ENCODE assay signal across 13 cellular contexts in the genomic region with DNA sequence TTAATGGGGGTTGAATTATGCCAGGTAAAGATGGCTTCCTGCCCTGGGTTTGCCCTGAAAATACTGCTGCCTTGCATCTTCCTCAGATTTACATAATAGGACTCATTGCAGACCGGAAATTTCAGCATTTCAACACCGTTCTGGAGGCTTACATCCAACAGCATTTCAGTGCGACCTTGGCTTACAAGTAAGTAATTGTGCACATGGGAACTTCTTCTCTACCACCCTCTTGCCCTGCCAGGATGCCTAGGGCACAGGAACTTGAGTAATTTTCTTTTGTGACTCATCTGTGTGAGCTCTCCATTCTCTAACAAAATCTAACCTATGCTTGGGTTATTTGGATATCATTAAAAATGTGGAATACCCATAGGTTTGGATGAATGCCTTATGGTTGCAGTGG.
DNase-seq lines count a peak whose midpoint lies in the region; ATAC-seq and TF ChIP-seq lines count a peak whose summit lies in the region.
"Had no signal": no experiment of that assay in that cellular context is flagged by ENCODE, and none has a peak within 500 bp of the region (broad histone marks: within the 10 kb centered on the region; RNA-seq: fewer than 3 reads in every experiment).

No MANE protein-coding gene starts in this region.

- H3K9me3 ChIP-seq in GM23248 (ENCODE audit: low read depth), result no peaks in the 10 kb centered on the region
- H3K9me3 ChIP-seq in PC-9 (ENCODE audit: insufficient read depth, low read depth), result peaks cover 16% of the 10 kb centered on the region; the same call in 1 of the 2 replicates
- H3K9me3 ChIP-seq in prostate gland, result no peaks in the 10 kb centered on the region
- H3K9me3 ChIP-seq: SJCRH30 had no signal

- ATAC-seq in effector memory CD8-positive, alpha-beta T cell (replicated peaks), result no peak
- no peak for ATAC-seq in WTC11

- no peak for TF ChIP-seq POLR2A in prostate gland (IDR thresholded peaks at IDR 0.05)

- in situ Hi-C loops in GM23248 (cut with MboI), result loop anchor here (25.0 kb wide), 1 partner anchor 470 kb away; no protein-coding TSS in a partner anchor
- in situ Hi-C loops in brain microvascular endothelial cell (cut with HindIII; ENCODE audit: low pct_ligation_motif_present, low sequenced_read_pairs), result no loop called here

- peaks cover 0 to 4% of the 10 kb centered on the region in 2 donors for H3K4me1 Mint-ChIP-seq in effector memory CD8-positive, alpha-beta T cell (ENCODE audit: low read depth in 2 of 2)
- peaks cover 5% of the 10 kb centered on the region; the same call in 1 of the 2 replicates for H3K4me1 Mint-ChIP-seq in WTC11

- BruUV-seq in PC-9 (replicated peaks; lab: Mats Ljungman, UMichigan), result no TSS peak

- H3K27me3 ChIP-seq in GM23248 (replicated peaks; ENCODE audit: insufficient read depth) (no peaks in the 10 kb centered on the region), PC-9 (ENCODE audit: insufficient read depth, low read depth) (no peaks in the 10 kb centered on the region), prostate gland (replicated peaks; ENCODE audit: insufficient read depth) (no peaks in the 10 kb centered on the region), brain microvascular endothelial cell (replicated peaks) (no peaks in the 10 kb centered on the region)

- no peak for TF ChIP-seq CTCF in PC-9 (conservative IDR thresholded peaks at IDR 0.05)
- TF ChIP-seq CTCF in prostate gland (IDR thresholded peaks at IDR 0.05), result no peak
- no peak for TF ChIP-seq CTCF in WTC11 (IDR thresholded peaks at IDR 0.05)
- no peak for TF ChIP-seq CTCF in brain microvascular endothelial cell (IDR thresholded peaks at IDR 0.05; ENCODE audit: low read depth, low read length, missing control alignments)

- intact Hi-C loops in PC-9 (cut with micrococcal nuclease; ENCODE audit: unreplicated experiment) (no loop called here), prostate gland (cut with DNase I) (no loop called here)

- no peak overlapping the region for H3K4me3 ChIP-seq in GM23248
- H3K4me3 ChIP-seq in PC-9, result no peak overlapping the region
- no peak overlapping the region for H3K4me3 ChIP-seq in prostate gland
- no peak overlapping the region for H3K4me3 ChIP-seq in brain microvascular endothelial cell (ENCODE audit: low read depth, low read length)
- H3K4me3 ChIP-seq: dorsolateral prefrontal cortex, SJCRH30, skin epidermis had no signal

- peaks cover 19% of the 10 kb centered on the region for H3F3A ChIP-seq in GM23248 (ENCODE audit: insufficient read depth)
- peaks cover 13% of the 10 kb centered on the region for H3F3A ChIP-seq in PC-9 (ENCODE audit: insufficient read depth, low read depth)

- no peaks in the 10 kb centered on the region for H3K79me2 ChIP-seq in GM23248 (ENCODE audit: insufficient read depth)
- no peaks in the 10 kb centered on the region for H3K79me2 ChIP-seq in PC-9 (ENCODE audit: low read depth)

- H3K4me3 Mint-ChIP-seq in effector memory CD8-positive, alpha-beta T cell, result no peak overlapping the region
- no peak overlapping the region for H3K4me3 Mint-ChIP-seq in WTC11

- H2AFZ ChIP-seq in GM23248, result no peak overlapping the region
- no peak overlapping the region for H2AFZ ChIP-seq in PC-9

- H3K4me1 ChIP-seq in GM23248 (ENCODE audit: insufficient read depth), result peaks cover 31% of the 10 kb centered on the region
- peaks cover 15% of the 10 kb centered on the region for H3K4me1 ChIP-seq in PC-9 (replicated peaks; ENCODE audit: insufficient read depth)
- H3K4me1 ChIP-seq in prostate gland (replicated peaks), result no peaks in the 10 kb centered on the region
- H3K4me1 ChIP-seq: SJCRH30 had no signal

- CTCF ChIA-PET in PC-9 (lab: Charles Lee), result interaction anchor here (1.0 kb wide), 1 partner anchor 263 kb away, joined by 3 read pairs; a partner anchor contains a TSS
- CTCF ChIA-PET in WTC11 (lab: Charles Lee), result no interaction called here

- POLR2A ChIA-PET in PC-9 (lab: Charles Lee; ENCODE audit: unreplicated experiment) (no interaction called here), WTC11 (lab: Charles Lee) (interaction anchor here (0.5 kb wide), 1 partner anchor 385 kb away, joined by 7 read pairs; no protein-coding TSS in a partner anchor)

- H3K9me3 Mint-ChIP-seq in effector memory CD8-positive, alpha-beta T cell, result no peaks in the 10 kb centered on the region
- peaks cover 16% of the 10 kb centered on the region for H3K9me3 Mint-ChIP-seq in WTC11

- H3K36me3 Mint-ChIP-seq in effector memory CD8-positive, alpha-beta T cell (ENCODE audit: insufficient read depth), result peaks cover 66% of the 10 kb centered on the region
- H3K36me3 Mint-ChIP-seq in WTC11, result 0 out of 2 replicates have a peak, but pooled peaks cover 3% of the 10 kb centered on the region

- H3K27ac ChIP-seq in GM23248 (no peak overlapping the region), PC-9 (peak overlapping the region; percentile 48; the same call in 1 of the 2 replicates), prostate gland (no peak overlapping the region), brain microvascular endothelial cell (no peak overlapping the region)
- H3K27ac ChIP-seq: dorsolateral prefrontal cortex, SJCRH30, skin epidermis had no signal

- H3K4me2 ChIP-seq in GM23248 (ENCODE audit: unreplicated experiment) (no peak overlapping the region), PC-9 (no peak overlapping the region)

- H3K9ac ChIP-seq in GM23248, result no peak overlapping the region

- H3K9me2 ChIP-seq in GM23248 (ENCODE audit: insufficient read depth), result no peaks in the 10 kb centered on the region
- no peaks in the 10 kb centered on the region; the same call in 1 of the 2 replicates for H3K9me2 ChIP-seq in PC-9 (ENCODE audit: insufficient read depth)

- no peaks in the 10 kb centered on the region for H3K27me3 Mint-ChIP-seq in effector memory CD8-positive, alpha-beta T cell
- no peaks in the 10 kb centered on the region for H3K27me3 Mint-ChIP-seq in WTC11 (ENCODE audit: low read depth)

- H4K20me1 ChIP-seq in GM23248 (ENCODE audit: insufficient read depth) (no peaks in the 10 kb centered on the region), PC-9 (ENCODE audit: insufficient read depth) (no peaks in the 10 kb centered on the region)

- no peaks in the 10 kb centered on the region for H3K36me3 ChIP-seq in GM23248 (ENCODE audit: low read depth)
- no peaks in the 10 kb centered on the region for H3K36me3 ChIP-seq in PC-9 (ENCODE audit: low read depth)
- H3K36me3 ChIP-seq in prostate gland, result no peaks in the 10 kb centered on the region
- H3K36me3 ChIP-seq in brain microvascular endothelial cell (replicated peaks), result no peaks in the 10 kb centered on the region
- H3K36me3 ChIP-seq: SJCRH30 had no signal

- DNase-seq in GM23248 (peak; percentile 61), PC-9 (peak in 1 of 2 experiments; percentile 73), prostate gland (ENCODE audit: low spot score) (peak; percentile 11), GM19238 (ENCODE audit: insufficient read length, low spot score) (no peak), islet precursor cell (no peak), WTC11 (ENCODE audit: low spot score) (no peak), brain microvascular endothelial cell (no peak)
- no peak for DNase-seq in effector memory CD8-positive, alpha-beta T cell
- DNase-seq: dorsolateral prefrontal cortex, NCI-H146, NCI-H526, SJCRH30 had no signal

- 80 to 93% methylated on average over 3 of the region's 3 CpGs for WGBS in GM23248 (ENCODE audit: low coverage in 1 of 2, low lambda C conversion rate in 2 of 2, missing lambda C conversion rate in 2 of 2), 2 experiments
- WGBS in prostate gland, result 73% methylated on average over 3 of the region's 3 CpGs

- peak overlapping the region; percentile 13 to 49 for H3K27ac Mint-ChIP-seq in effector memory CD8-positive, alpha-beta T cell
- no peak overlapping the region for H3K27ac Mint-ChIP-seq in WTC11

TF ChIP-seq in WTC11, 78 proteins besides CTCF, POLR2A, EP300 and RAD21 (continues in another document):
- TF ChIP-seq, protein P1, sequence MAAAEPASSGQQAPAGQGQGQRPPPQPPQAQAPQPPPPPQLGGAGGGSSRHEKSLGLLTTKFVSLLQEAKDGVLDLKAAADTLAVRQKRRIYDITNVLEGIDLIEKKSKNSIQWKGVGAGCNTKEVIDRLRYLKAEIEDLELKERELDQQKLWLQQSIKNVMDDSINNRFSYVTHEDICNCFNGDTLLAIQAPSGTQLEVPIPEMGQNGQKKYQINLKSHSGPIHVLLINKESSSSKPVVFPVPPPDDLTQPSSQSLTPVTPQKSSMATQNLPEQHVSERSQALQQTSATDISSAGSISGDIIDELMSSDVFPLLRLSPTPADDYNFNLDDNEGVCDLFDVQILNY (CRISPR knock-in tag; IDR thresholded peaks at IDR 0.05), result no peak
- TF ChIP-seq ZNF671 (CRISPR knock-in tag; IDR thresholded peaks at IDR 0.05), result no peak
- no peak for TF ChIP-seq ELF4 (CRISPR knock-in tag; IDR thresholded peaks at IDR 0.05; ENCODE audit: low read depth)
- TF ChIP-seq EMX1 (CRISPR knock-in tag; IDR thresholded peaks at IDR 0.05), result no peak
- TF ChIP-seq IRF2 (CRISPR knock-in tag; IDR thresholded peaks at IDR 0.05; ENCODE audit: borderline replicate concordance, low read depth), result no peak
- TF ChIP-seq NR2C2 (CRISPR knock-in tag; IDR thresholded peaks at IDR 0.05), result no peak
- TF ChIP-seq, protein P2, sequence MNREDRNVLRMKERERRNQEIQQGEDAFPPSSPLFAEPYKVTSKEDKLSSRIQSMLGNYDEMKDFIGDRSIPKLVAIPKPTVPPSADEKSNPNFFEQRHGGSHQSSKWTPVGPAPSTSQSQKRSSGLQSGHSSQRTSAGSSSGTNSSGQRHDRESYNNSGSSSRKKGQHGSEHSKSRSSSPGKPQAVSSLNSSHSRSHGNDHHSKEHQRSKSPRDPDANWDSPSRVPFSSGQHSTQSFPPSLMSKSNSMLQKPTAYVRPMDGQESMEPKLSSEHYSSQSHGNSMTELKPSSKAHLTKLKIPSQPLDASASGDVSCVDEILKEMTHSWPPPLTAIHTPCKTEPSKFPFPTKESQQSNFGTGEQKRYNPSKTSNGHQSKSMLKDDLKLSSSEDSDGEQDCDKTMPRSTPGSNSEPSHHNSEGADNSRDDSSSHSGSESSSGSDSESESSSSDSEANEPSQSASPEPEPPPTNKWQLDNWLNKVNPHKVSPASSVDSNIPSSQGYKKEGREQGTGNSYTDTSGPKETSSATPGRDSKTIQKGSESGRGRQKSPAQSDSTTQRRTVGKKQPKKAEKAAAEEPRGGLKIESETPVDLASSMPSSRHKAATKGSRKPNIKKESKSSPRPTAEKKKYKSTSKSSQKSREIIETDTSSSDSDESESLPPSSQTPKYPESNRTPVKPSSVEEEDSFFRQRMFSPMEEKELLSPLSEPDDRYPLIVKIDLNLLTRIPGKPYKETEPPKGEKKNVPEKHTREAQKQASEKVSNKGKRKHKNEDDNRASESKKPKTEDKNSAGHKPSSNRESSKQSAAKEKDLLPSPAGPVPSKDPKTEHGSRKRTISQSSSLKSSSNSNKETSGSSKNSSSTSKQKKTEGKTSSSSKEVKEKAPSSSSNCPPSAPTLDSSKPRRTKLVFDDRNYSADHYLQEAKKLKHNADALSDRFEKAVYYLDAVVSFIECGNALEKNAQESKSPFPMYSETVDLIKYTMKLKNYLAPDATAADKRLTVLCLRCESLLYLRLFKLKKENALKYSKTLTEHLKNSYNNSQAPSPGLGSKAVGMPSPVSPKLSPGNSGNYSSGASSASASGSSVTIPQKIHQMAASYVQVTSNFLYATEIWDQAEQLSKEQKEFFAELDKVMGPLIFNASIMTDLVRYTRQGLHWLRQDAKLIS (CRISPR knock-in tag; IDR thresholded peaks at IDR 0.05; ENCODE audit: borderline replicate concordance), result no peak

Comparison
In these comparisons a context has a peak if more than half of its experiments do, and no peak if none do; other contexts are left out.
1. DNase-seq: peak in GM23248 (single experiment) and prostate gland (single experiment); none in effector memory CD8-positive, alpha-beta T cell (0 of 3), GM19238 (single experiment), islet precursor cell (single experiment), WTC11 (single experiment) and brain microvascular endothelial cell (single experiment).